ENCODE assay signal across 20 cellular contexts in the genomic region with DNA sequence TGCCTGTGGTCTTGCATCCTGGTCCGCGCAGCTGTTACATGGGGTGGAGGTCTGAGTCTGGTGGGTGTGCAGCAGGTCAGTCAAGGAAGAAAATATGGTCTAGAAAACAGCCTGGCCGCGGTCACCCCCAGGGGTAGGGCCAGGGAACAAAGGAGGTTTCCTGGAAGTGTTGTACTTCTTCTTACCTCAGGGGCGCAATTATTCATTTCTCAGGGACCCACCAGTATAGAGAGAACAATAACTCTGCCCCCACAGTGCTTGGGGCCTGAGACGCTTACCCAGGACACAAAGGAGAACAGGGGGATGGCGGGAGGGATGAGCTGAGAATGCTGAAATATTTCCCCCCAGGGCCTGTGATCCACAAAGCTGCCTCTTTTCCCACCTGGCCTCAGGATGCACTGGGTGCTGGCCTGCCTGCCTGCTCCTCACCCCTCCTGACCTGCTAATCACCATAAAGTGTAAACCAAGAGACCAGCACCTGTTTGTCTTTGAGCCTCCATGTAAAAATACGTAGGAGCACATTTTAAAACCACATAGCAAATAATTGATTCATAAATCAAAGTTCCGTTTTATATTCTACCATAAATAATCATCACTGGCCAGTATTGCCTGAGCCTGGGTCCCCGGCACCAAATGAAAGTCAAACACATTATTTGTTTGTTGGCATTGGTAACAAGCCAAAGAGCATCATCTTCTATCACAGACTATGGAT.
DNase-seq lines count a peak whose midpoint lies in the region; ATAC-seq and TF ChIP-seq lines count a peak whose summit lies in the region.
"Had no signal": no experiment of that assay in that cellular context is flagged by ENCODE, and none has a peak within 500 bp of the region (broad histone marks: within the 10 kb centered on the region; RNA-seq: fewer than 3 reads in every experiment).

No MANE protein-coding gene starts in this region.

- H2BK120ac ChIP-seq in H9 (ENCODE audit: low read depth, low read length, poor library complexity, severe bottlenecking) = no peak overlapping the region

- no peak for ATAC-seq in HG02759 (IDR thresholded peaks at IDR 0.05; ENCODE audit: unreplicated experiment)
- ATAC-seq: activated CD8-positive, alpha-beta memory T cell treated with anti-CD3 and anti-CD28 coated beads, Interleukin-2, amount 10 ng/mL, durations not matched to agents 7 days and 5 days; naive thymus-derived CD8-positive, alpha-beta T cell had no signal

- no peaks in the 10 kb centered on the region for H4K20me1 ChIP-seq in H9 (ENCODE audit: control insufficient read depth, insufficient read depth, insufficient read length)

- peaks cover 0 to 7% (median 0%) of the 10 kb centered on the region in 3 experiments; a peak in 2 of 7 replicates for H3K36me3 Mint-ChIP-seq in H9 (ENCODE audit: insufficient read depth in 1 of 3, low read depth in 3 of 3)
- H3K36me3 Mint-ChIP-seq in nephron (ENCODE audit: low read depth) = peaks cover 3% of the 10 kb centered on the region
- H3K36me3 Mint-ChIP-seq: activated CD8-positive, alpha-beta memory T cell treated with anti-CD3 and anti-CD28 coated beads, Interleukin-2, amount 10 ng/mL, durations not matched to agents 7 days and 5 days had no signal

- H3K4ac ChIP-seq in H9 (ENCODE audit: low read depth, low read length) = no peak overlapping the region

- no peak overlapping the region for H4K5ac ChIP-seq in H9 (ENCODE audit: insufficient read length, low read depth, low read length)

- DNase-seq in H9 = no peak
- DNase-seq in dermis microvascular lymphatic vessel endothelial cell (ENCODE audit: low read depth in 2 of 2) = peak; percentile 24 to 60
- no peak for DNase-seq in ACHN
- DNase-seq in islet precursor cell = no peak
- no peak for DNase-seq in SIG-M5 (lab: John Stamatoyannopoulos, UW)
- DNase-seq: activated CD4-positive, CD25-positive, alpha-beta regulatory T cell; activated CD8-positive, alpha-beta memory T cell treated with anti-CD3 and anti-CD28 coated beads, Interleukin-2, amount 10 ng/mL, durations not matched to agents 7 days and 5 days; activated effector memory CD4-positive, alpha-beta T cell treated with anti-CD3 and anti-CD28 coated beads, Interleukin-2, amount 50 U/mL, for 16 hours; Calu3; erythroblast; hippocampal formation; naive thymus-derived CD8-positive, alpha-beta T cell; NCI-H1436 treated with DMSO at 0.1 percent for 48 hours; NCI-H226; stimulated activated CD4-positive, alpha-beta T cell treated with anti-CD3 and anti-CD28 coated beads, Interleukin-15, amount 100 ng/mL, for 24 hours had no signal

- H3K27ac Mint-ChIP-seq in H9 (peak overlapping the region in 2 of 3 experiments; percentile 33 to 51; a peak in 3 of 7 replicates), nephron (peak overlapping the region in 2 of 3 experiments; percentile 18 to 70)
- H3K27ac Mint-ChIP-seq: activated CD8-positive, alpha-beta memory T cell treated with anti-CD3 and anti-CD28 coated beads, Interleukin-2, amount 10 ng/mL, durations not matched to agents 7 days and 5 days; T-helper 1 cell treated with Interleukin-12 subunit alpha and Interleukin-12 subunit beta and Interleukin-4 antibody, amounts not matched to agents 30 μg/mL and 1 μg/mL, for 36 hours had no signal

- no peak overlapping the region for H3K23ac ChIP-seq in H9 (ENCODE audit: insufficient read length, low read depth, low read length)

- H4K91ac ChIP-seq in H9 (ENCODE audit: insufficient read length, low read depth, low read length) = no peak overlapping the region

- H3K56ac ChIP-seq in H9 (ENCODE audit: insufficient read length, low read depth, low read length) = no peak overlapping the region

- no peak overlapping the region for H2BK15ac ChIP-seq in H9 (ENCODE audit: low read depth, low read length)

- no peak overlapping the region for H3T11ph ChIP-seq in H9 (ENCODE audit: low read length)

- H2AFZ ChIP-seq in ACC112 (ENCODE audit: low read length, unreplicated experiment) = no peak overlapping the region
- no peak overlapping the region for H2AFZ ChIP-seq in H9 (ENCODE audit: low read length)

- no peak overlapping the region for H2BK20ac ChIP-seq in H9 (ENCODE audit: low read depth, low read length, poor library complexity, severe bottlenecking)

- H4K8ac ChIP-seq in H9 (replicated peaks; ENCODE audit: insufficient read length, low read depth, low read length) = no peak overlapping the region

- H3K27me3 ChIP-seq in ACC112 (ENCODE audit: insufficient read depth, low read length) = no peaks in the 10 kb centered on the region
- H3K27me3 ChIP-seq in H9 (ENCODE audit: insufficient read depth, low read length) = no peaks in the 10 kb centered on the region

- H3K27me3 Mint-ChIP-seq in H9 (ENCODE audit: low read depth) (peaks cover 3% of the 10 kb centered on the region), nephron (ENCODE audit: low read depth) (peaks cover 20% of the 10 kb centered on the region)

- peaks cover 10% of the 10 kb centered on the region for H3K4me1 ChIP-seq in ACC112 (ENCODE audit: control insufficient read depth, insufficient read depth, low read length, unreplicated experiment)
- no peaks in the 10 kb centered on the region for H3K4me1 ChIP-seq in H9 (ENCODE audit: insufficient read depth, low read length)

- no peak overlapping the region for H2BK12ac ChIP-seq in H9 (ENCODE audit: insufficient read length, low read depth, low read length)

- no peaks in the 10 kb centered on the region for H3K23me2 ChIP-seq in H9 (ENCODE audit: insufficient read length, low read depth, low read length, poor library complexity, severe bottlenecking)

- H3K4me3 Mint-ChIP-seq in H9 (no peak overlapping the region), nephron (no peak overlapping the region)
- H3K4me3 Mint-ChIP-seq: activated CD8-positive, alpha-beta memory T cell treated with anti-CD3 and anti-CD28 coated beads, Interleukin-2, amount 10 ng/mL, durations not matched to agents 7 days and 5 days; dendritic cell treated with granulocyte-macrophage colony-stimulating factor and Interleukin-4, amounts not matched to agents 40 ng/mL and 50 ng/mL, for 4 days; naive thymus-derived CD8-positive, alpha-beta T cell; T-helper 1 cell treated with Interleukin-12 subunit alpha and Interleukin-12 subunit beta and Interleukin-4 antibody, amounts not matched to agents 30 μg/mL and 1 μg/mL, for 36 hours had no signal

- no peak overlapping the region for H3K4me3 ChIP-seq in ACC112 (ENCODE audit: low read depth, low read length)

- WGBS in H9 (ENCODE audit: extremely low coverage, insufficient read length, low lambda C conversion rate) = no CpG with 5 or more reads among the region's 10 CpGs

- no peak overlapping the region; the same call in 1 of the 2 replicates for H3K14ac ChIP-seq in H9 (ENCODE audit: insufficient read depth, low read length)

- TF ChIP-seq CTCF in H9 (conservative IDR thresholded peaks at IDR 0.05) = no peak
- TF ChIP-seq CTCF in nephron (IDR thresholded peaks at IDR 0.05; ENCODE audit: unreplicated experiment in 3 of 3) = no peak

- H3K4me1 Mint-ChIP-seq in H9 = peaks cover 7% of the 10 kb centered on the region in 2 experiments
- peaks cover 14% of the 10 kb centered on the region for H3K4me1 Mint-ChIP-seq in nephron

- H3K27ac ChIP-seq in ACC112 (ENCODE audit: low read depth, low read length) (peak overlapping the region; percentile 70), H9 (ENCODE audit: insufficient read length, low read depth, low read length) (no peak overlapping the region)

- no peak overlapping the region for H3K9ac ChIP-seq in H9 (ENCODE audit: extremely low read depth, insufficient read length, low read length)

- peak overlapping the region; percentile 40 for H3K18ac ChIP-seq in H9 (ENCODE audit: insufficient read length, low read depth, low read length)

- H3K79me1 ChIP-seq in H9 (ENCODE audit: insufficient read depth, low read depth, low read length, poor library complexity, severe bottlenecking) = no peaks in the 10 kb centered on the region

- no peak overlapping the region for H2AK5ac ChIP-seq in H9 (ENCODE audit: insufficient read length, low read length)

- no peak overlapping the region for H2BK5ac ChIP-seq in H9 (ENCODE audit: insufficient read length, low read length)

- H3K79me2 ChIP-seq in ACC112 (ENCODE audit: control insufficient read depth, insufficient read depth, low read length, unreplicated experiment) (no peaks in the 10 kb centered on the region), H9 (ENCODE audit: insufficient read depth, low read length) (no peaks in the 10 kb centered on the region)

- no peaks in the 10 kb centered on the region for H3K9me3 ChIP-seq in H9 (ENCODE audit: control insufficient read depth, low read depth, low read length)

- in situ Hi-C loops in ACHN (cut with HindIII; ENCODE audit: low pct_ligation_motif_present, low pct_unique_long_range_greater_than_20kb, low sequenced_read_pairs) = no loop called here

- H3K9me3 Mint-ChIP-seq in H9 = peaks cover 5 to 9% of the 10 kb centered on the region in 2 experiments; a peak in 4 of 5 replicates
- H3K9me3 Mint-ChIP-seq in nephron = peaks cover 7% of the 10 kb centered on the region
- H3K9me3 Mint-ChIP-seq: dendritic cell treated with granulocyte-macrophage colony-stimulating factor and Interleukin-4, amounts not matched to agents 40 ng/mL and 50 ng/mL, for 4 days; T-helper 1 cell treated with Interleukin-12 subunit alpha and Interleukin-12 subunit beta and Interleukin-4 antibody, amounts not matched to agents 30 μg/mL and 1 μg/mL, for 36 hours had no signal

- H3K36me3 ChIP-seq in ACC112 (ENCODE audit: insufficient read depth, low read length) = no peaks in the 10 kb centered on the region

- no peak overlapping the region for H3K4me2 ChIP-seq in H9 (ENCODE audit: insufficient read depth, insufficient read length, low read length)

Comparison
In these comparisons a context has a peak if more than half of its experiments do, and no peak if none do; other contexts are left out.
1. DNase-seq: peak in dermis microvascular lymphatic vessel endothelial cell (2 of 2); none in H9 (single experiment), ACHN (single experiment), islet precursor cell (single experiment) and SIG-M5 (single experiment).